Comparison of ENCODE assay signal across 24 cellular contexts in genomic region chr4:106318511-106318910, GRCh38. TPM values are rescaled to one million over a fixed set of nuclear protein-coding genes. Genes with fewer than 3 reads are reported as not detected.
DNase-seq lines count a peak whose midpoint lies in the region; TF ChIP-seq lines count a peak whose summit lies in the region.
"Had no signal": no experiment of that assay in that cellular context is flagged by ENCODE, and none has a peak within 500 bp of the region (broad histone marks: within the 10 kb centered on the region; RNA-seq: fewer than 3 reads in every experiment).

No MANE protein-coding gene starts in this region.

- peaks cover 81% of the 10 kb centered on the region for H3K79me2 ChIP-seq in mammary epithelial cell (ENCODE audit: insufficient read depth, low read length)
- peaks cover 76% of the 10 kb centered on the region for H3K79me2 ChIP-seq in smooth muscle cell (ENCODE audit: low read depth)

- TF ChIP-seq POLR2A in NB4 (IDR thresholded peaks at IDR 0.05; ENCODE audit: extremely low read depth, insufficient read length), result no peak

- no peak for DNase-seq in cardiac muscle cell (ENCODE audit: low read depth in 1 of 2, low spot score in 1 of 2)
- no peak for DNase-seq in cardiac septum (ENCODE audit: low spot score)
- DNase-seq in NB4 (ENCODE audit: low read depth), result no peak
- no peak for DNase-seq in mammary epithelial cell
- DNase-seq in smooth muscle cell (lab: John Stamatoyannopoulos, UW; ENCODE audit: unreplicated experiment), result no peak
- DNase-seq in activated T-helper 2 cell treated with anti-CD3 and anti-CD28 coated beads, Interferon-gamma antibody, Interleukin-2, Interleukin-4, amounts not matched to agents 10 μg/mL and 5 μg/mL and 100 μg/mL, durations not matched to agents 14 hours and 24 hours and 36 hours (ENCODE audit: low spot score), result no peak
- DNase-seq in activated CD4-positive, alpha-beta T cell treated with anti-CD3 and anti-CD28 coated beads, Interleukin-2, amount 50 U/mL, for 4 hours, result no peak
- no peak for DNase-seq in HFFc6
- DNase-seq: amniotic stem cell; CD8-positive, alpha-beta memory T cell; DMS79 treated with DMSO at 0.1 percent for 48 hours; effector CD4-positive, alpha-beta T cell; head of caudate nucleus; left ventricle myocardium superior; NCI-H2107; NCI-H526; occipital lobe; retina; SHP77 treated with DMSO at 0.1 percent for 48 hours; WERI-Rb-1 had no signal

- H3K9ac ChIP-seq in mammary epithelial cell (ENCODE audit: insufficient read depth, low read length) (no peak overlapping the region), smooth muscle cell (ENCODE audit: low read depth) (no peak overlapping the region)

- no peaks in the 10 kb centered on the region for H3K27me3 ChIP-seq in cardiac muscle cell
- H3K27me3 ChIP-seq in mammary epithelial cell (ENCODE audit: insufficient read depth, low read length), result no peaks in the 10 kb centered on the region
- no peaks in the 10 kb centered on the region for H3K27me3 ChIP-seq in smooth muscle cell (ENCODE audit: low read depth)

- H3K9me3 Mint-ChIP-seq in activated T-helper 2 cell treated with anti-CD3 and anti-CD28 coated beads, Interferon-gamma antibody, Interleukin-2, Interleukin-4, amounts not matched to agents 10 μg/mL and 5 μg/mL and 100 μg/mL, durations not matched to agents 14 hours and 24 hours and 36 hours, result no peaks in the 10 kb centered on the region
- H3K9me3 Mint-ChIP-seq in HFFc6, result no peaks in the 10 kb centered on the region; the same call in 1 of the 2 replicates
- H3K9me3 Mint-ChIP-seq: activated T-helper 1 cell treated with anti-CD3 and anti-CD28 coated beads, Interleukin-12 subunit alpha, Interleukin-12 subunit beta, Interleukin-2, Interleukin-4 antibody, amounts not matched to agents 30 ng/mL and 10 ng/mL and 1 ng/mL, durations not matched to agents 14 hours and 24 hours and 36 hours; CD8-positive, alpha-beta memory T cell; T-helper 1 cell treated with Interleukin-12 subunit alpha and Interleukin-12 subunit beta and Interleukin-4 antibody, amounts not matched to agents 30 μg/mL and 1 μg/mL, for 36 hours had no signal

- intact Hi-C loops in cardiac septum (cut with DNase I) (no loop called here), mammary epithelial cell (cut with micrococcal nuclease) (loop anchor here (5.0 kb wide), 1 partner anchor 81 kb away; no protein-coding TSS in a partner anchor)
- intact Hi-C loops in activated T-helper 2 cell treated with anti-CD3 and anti-CD28 coated beads, Interferon-gamma antibody, Interleukin-2, Interleukin-4, amounts not matched to agents 10 μg/mL and 5 μg/mL and 100 μg/mL, durations not matched to agents 14 hours and 24 hours and 36 hours (cut with micrococcal nuclease), result loop anchor here (5.0 to 10.0 kb wide), 3 partner anchors 611 to 1171 kb away; partner anchors contain the start of genes GSTCD, INTS12 and TET2

- no peaks in the 10 kb centered on the region for H3K36me3 ChIP-seq in cardiac muscle cell
- no peaks in the 10 kb centered on the region for H3K36me3 ChIP-seq in mammary epithelial cell (ENCODE audit: insufficient read depth, low read length)
- H3K36me3 ChIP-seq in smooth muscle cell (ENCODE audit: low read depth), result no peaks in the 10 kb centered on the region

- BruUV-seq in mammary epithelial cell (replicated peaks; lab: Mats Ljungman, UMichigan), result no TSS peak

- no peak overlapping the region for H3K4me3 ChIP-seq in cardiac muscle cell
- H3K4me3 ChIP-seq in NB4 (ENCODE audit: low read depth, low read length), result peak overlapping the region; percentile 100
- H3K4me3 ChIP-seq in mammary epithelial cell (replicated peaks in 1 of 3; ENCODE audit: insufficient read depth in 1 of 3, low read depth in 2 of 3, low read length in 3 of 3), result peak overlapping the region in 1 of 3 experiments; percentile 4
- H3K4me3 ChIP-seq in smooth muscle cell, result peak overlapping the region; percentile 92

- H3K9me3 ChIP-seq in cardiac muscle cell (ENCODE audit: low read depth) (no peaks in the 10 kb centered on the region), mammary epithelial cell (replicated peaks; ENCODE audit: insufficient read depth, low read length) (no peaks in the 10 kb centered on the region), smooth muscle cell (replicated peaks; ENCODE audit: low read depth) (no peaks in the 10 kb centered on the region)

- in situ Hi-C loops in mammary epithelial cell (cut with MboI; ENCODE audit: low sequenced_read_pairs in 2 of 2), result no loop called here

- H4K20me1 ChIP-seq in mammary epithelial cell (ENCODE audit: insufficient read depth, low read length), result no peaks in the 10 kb centered on the region
- peaks cover 5% of the 10 kb centered on the region for H4K20me1 ChIP-seq in smooth muscle cell (ENCODE audit: low read depth)

- dilution Hi-C loops in mammary epithelial cell (cut with HindIII; ENCODE audit: low sequenced_read_pairs), result no loop called here

- CTCF ChIA-PET in mammary epithelial cell (lab: Charles Lee; ENCODE audit: low non-redundant PET), result no interaction called here

- H3K36me3 Mint-ChIP-seq in activated T-helper 2 cell treated with anti-CD3 and anti-CD28 coated beads, Interferon-gamma antibody, Interleukin-2, Interleukin-4, amounts not matched to agents 10 μg/mL and 5 μg/mL and 100 μg/mL, durations not matched to agents 14 hours and 24 hours and 36 hours (ENCODE audit: low read depth), result peaks cover 22% of the 10 kb centered on the region
- peaks cover 22% of the 10 kb centered on the region for H3K36me3 Mint-ChIP-seq in HFFc6 (ENCODE audit: low read depth)

- peak overlapping the region; percentile 100 for H3K27ac ChIP-seq in cardiac muscle cell
- H3K27ac ChIP-seq in mammary epithelial cell (ENCODE audit: insufficient read depth, low read depth, low read length), result no peak overlapping the region
- H3K27ac ChIP-seq in smooth muscle cell (ENCODE audit: low read depth), result no peak overlapping the region
- H3K27ac ChIP-seq: WERI-Rb-1 had no signal

- no peaks in the 10 kb centered on the region for H3K27me3 Mint-ChIP-seq in activated T-helper 2 cell treated with anti-CD3 and anti-CD28 coated beads, Interferon-gamma antibody, Interleukin-2, Interleukin-4, amounts not matched to agents 10 μg/mL and 5 μg/mL and 100 μg/mL, durations not matched to agents 14 hours and 24 hours and 36 hours (ENCODE audit: low read depth)
- no peaks in the 10 kb centered on the region; the same call in 1 of the 2 replicates for H3K27me3 Mint-ChIP-seq in HFFc6 (ENCODE audit: insufficient read depth)
- H3K27me3 Mint-ChIP-seq: CD8-positive, alpha-beta memory T cell had no signal

- H3K4me3 Mint-ChIP-seq in activated T-helper 2 cell treated with anti-CD3 and anti-CD28 coated beads, Interferon-gamma antibody, Interleukin-2, Interleukin-4, amounts not matched to agents 10 μg/mL and 5 μg/mL and 100 μg/mL, durations not matched to agents 14 hours and 24 hours and 36 hours (ENCODE audit: low read depth), result no peak overlapping the region
- H3K4me3 Mint-ChIP-seq in HFFc6, result no peak overlapping the region; the same call in 1 of the 2 replicates
- H3K4me3 Mint-ChIP-seq: activated T-helper 1 cell treated with anti-CD3 and anti-CD28 coated beads, Interleukin-12 subunit alpha, Interleukin-12 subunit beta, Interleukin-2, Interleukin-4 antibody, amounts not matched to agents 30 ng/mL and 10 ng/mL and 1 ng/mL, durations not matched to agents 14 hours and 24 hours and 36 hours; T-helper 1 cell treated with Interleukin-12 subunit alpha and Interleukin-12 subunit beta and Interleukin-4 antibody, amounts not matched to agents 30 μg/mL and 1 μg/mL, for 36 hours had no signal

- H2AFZ ChIP-seq in mammary epithelial cell (ENCODE audit: low read depth, low read length), result no peak overlapping the region
- H2AFZ ChIP-seq in smooth muscle cell (ENCODE audit: low read depth), result no peak overlapping the region

- TF ChIP-seq CTCF in cardiac muscle cell (IDR thresholded peaks at IDR 0.05; ENCODE audit: low read depth, low read length) (no peak), NB4 (IDR thresholded peaks at IDR 0.05; ENCODE audit: low read depth, low read length) (no peak), mammary epithelial cell (conservative IDR thresholded peaks at IDR 0.05 in 1 of 2, IDR thresholded peaks at IDR 0.05 in 1 of 2; ENCODE audit: extremely low read depth in 1 of 2, insufficient read depth in 1 of 2, low read depth in 1 of 2, low read length in 2 of 2) (no peak), smooth muscle cell (IDR thresholded peaks at IDR 0.05; ENCODE audit: borderline replicate concordance, insufficient read depth, poor library complexity, severe bottlenecking) (no peak), HFFc6 (IDR thresholded peaks at IDR 0.05) (no peak)

- no peak overlapping the region for H3K27ac Mint-ChIP-seq in activated T-helper 2 cell treated with anti-CD3 and anti-CD28 coated beads, Interferon-gamma antibody, Interleukin-2, Interleukin-4, amounts not matched to agents 10 μg/mL and 5 μg/mL and 100 μg/mL, durations not matched to agents 14 hours and 24 hours and 36 hours
- H3K27ac Mint-ChIP-seq in HFFc6, result no peak overlapping the region
- H3K27ac Mint-ChIP-seq: activated T-helper 1 cell treated with anti-CD3 and anti-CD28 coated beads, Interleukin-12 subunit alpha, Interleukin-12 subunit beta, Interleukin-2, Interleukin-4 antibody, amounts not matched to agents 30 ng/mL and 10 ng/mL and 1 ng/mL, durations not matched to agents 14 hours and 24 hours and 36 hours had no signal

- H3K4me1 ChIP-seq in cardiac muscle cell (ENCODE audit: low read depth) (peaks cover 19% of the 10 kb centered on the region), mammary epithelial cell (ENCODE audit: insufficient read depth, low read length) (peaks cover 15% of the 10 kb centered on the region), smooth muscle cell (ENCODE audit: low read depth) (peaks cover 20% of the 10 kb centered on the region)

- H3K4me1 Mint-ChIP-seq in activated T-helper 2 cell treated with anti-CD3 and anti-CD28 coated beads, Interferon-gamma antibody, Interleukin-2, Interleukin-4, amounts not matched to agents 10 μg/mL and 5 μg/mL and 100 μg/mL, durations not matched to agents 14 hours and 24 hours and 36 hours (ENCODE audit: low read depth), result peaks cover 23% of the 10 kb centered on the region
- peaks cover 29% of the 10 kb centered on the region for H3K4me1 Mint-ChIP-seq in HFFc6 (ENCODE audit: low read depth)

- no peaks in the 10 kb centered on the region for H3F3A ChIP-seq in smooth muscle cell (ENCODE audit: low read depth)

- H3K4me2 ChIP-seq in mammary epithelial cell (ENCODE audit: insufficient read depth, low read depth, low read length), result peak overlapping the region; percentile 75
- peak overlapping the region; percentile 89 for H3K4me2 ChIP-seq in smooth muscle cell

RNA-seq across cellular contexts. Expression of gene AIMP1, which starts 2.2 kb away (rescaled TPM):
- total RNA-seq in cardiac muscle cell, result 14.5 and 19.7 TPM in 2 replicates
- polyA plus RNA-seq in cardiac muscle cell, result 49.1 and 70.5 TPM in 2 replicates
- total RNA-seq in cardiac septum, result 36.9 TPM
- total RNA-seq in mammary epithelial cell, result 10 to 100 TPM; 17.7 to 56.0 TPM
- polyA plus RNA-seq in mammary epithelial cell, result 17.4 TPM
- polyA minus RNA-seq in mammary epithelial cell, result 3.3 TPM
- 35.1 and 40.4 TPM in 2 replicates for total RNA-seq in smooth muscle cell
- 58.5 and 60.5 TPM in 2 replicates for polyA plus RNA-seq in smooth muscle cell
- total RNA-seq in activated T-helper 2 cell treated with anti-CD3 and anti-CD28 coated beads, Interferon-gamma antibody, Interleukin-2, Interleukin-4, amounts not matched to agents 10 μg/mL and 5 μg/mL and 100 μg/mL, durations not matched to agents 14 hours and 24 hours and 36 hours, result 72.1 and 72.5 TPM in 2 replicates
- 10 to 100 TPM; 64.7 to 74.9 (median 70.8) TPM for total RNA-seq in HFFc6 (2021; fragmentation: NEBNext Ultra II Directional; extraction: Animal tissue kit (Norgen Biotek cat#: 25700))

RNA-seq across cellular contexts. Expression of gene TBCK, which starts 2.5 kb away (rescaled TPM):
- total RNA-seq in cardiac muscle cell, result 34.1 and 36.1 TPM in 2 replicates
- polyA plus RNA-seq in cardiac muscle cell, result 32.6 and 36.9 TPM in 2 replicates
- 23.7 TPM for total RNA-seq in cardiac septum
- total RNA-seq in mammary epithelial cell, result 10 to 100 TPM; 28.0 to 45.3 TPM
- 8.3 TPM for polyA plus RNA-seq in mammary epithelial cell
- 16.7 TPM for polyA minus RNA-seq in mammary epithelial cell
- 28.1 and 39.5 TPM in 2 replicates for total RNA-seq in smooth muscle cell
- 10.0 and 15.9 TPM in 2 replicates for polyA plus RNA-seq in smooth muscle cell
- 28.5 and 29.8 TPM in 2 replicates for total RNA-seq in activated T-helper 2 cell treated with anti-CD3 and anti-CD28 coated beads, Interferon-gamma antibody, Interleukin-2, Interleukin-4, amounts not matched to agents 10 μg/mL and 5 μg/mL and 100 μg/mL, durations not matched to agents 14 hours and 24 hours and 36 hours
- total RNA-seq in HFFc6 (2021; fragmentation: NEBNext Ultra II Directional; extraction: Animal tissue kit (Norgen Biotek cat#: 25700)), result 10 to 100 TPM; 21.4 to 37.0 (median 27.1) TPM

RNA-seq across cellular contexts. Expression of gene GIMD1, which starts 50.1 kb away (rescaled TPM):
- total RNA-seq in cardiac muscle cell (not detected in 2 replicates), cardiac septum (not detected), mammary epithelial cell (not detected), smooth muscle cell (not detected in 2 replicates)
- polyA plus RNA-seq in cardiac muscle cell (not detected in 2 replicates), mammary epithelial cell (not detected), smooth muscle cell (not detected in 2 replicates)
- not detected for polyA minus RNA-seq in mammary epithelial cell
- total RNA-seq in activated T-helper 2 cell treated with anti-CD3 and anti-CD28 coated beads, Interferon-gamma antibody, Interleukin-2, Interleukin-4, amounts not matched to agents 10 μg/mL and 5 μg/mL and 100 μg/mL, durations not matched to agents 14 hours and 24 hours and 36 hours, result not detected in 2 replicates
- total RNA-seq in HFFc6 (2021; fragmentation: NEBNext Ultra II Directional; extraction: Animal tissue kit (Norgen Biotek cat#: 25700)), result not detected
- total RNA-seq: activated T-helper 1 cell treated with anti-CD3 and anti-CD28 coated beads, Interleukin-12 subunit alpha, Interleukin-12 subunit beta, Interleukin-2, Interleukin-4 antibody, amounts not matched to agents 30 ng/mL and 10 ng/mL and 1 ng/mL, durations not matched to agents 14 hours and 24 hours and 36 hours; CD8-positive, alpha-beta memory T cell; fibroblast of lung; HT1080; left ventricle myocardium superior; occipital lobe had no signal
- polyA plus RNA-seq: CD8-positive, alpha-beta memory T cell; fibroblast of lung had no signal
